18 cellular contexts compared by ENCODE assay signal in genomic region chr20:53502820-53503219, GRCh38.
DNase-seq lines count a peak whose midpoint lies in the region; ATAC-seq, FAIRE-seq and TF ChIP-seq lines count a peak whose summit lies in the region.
"Had no signal": no experiment of that assay in that cellular context is flagged by ENCODE, and none has a peak within 500 bp of the region (broad histone marks: within the 10 kb centered on the region; RNA-seq: fewer than 3 reads in every experiment).

No MANE protein-coding gene starts in this region.

- intact Hi-C loops in K562 (cut with micrococcal nuclease) = no loop called here
- intact Hi-C loops in activated CD4-positive, alpha-beta T cell treated with anti-CD3 and anti-CD28 coated beads, Interleukin-2, amount 10 ng/mL, durations not matched to agents 24 days and 14 days (cut with micrococcal nuclease) = no loop called here

- POLR2A ChIA-PET in K562 (lab: Yijun Ruan, JAX) = interaction anchor here (1.7 kb wide), 1 partner anchor 10 kb away, joined by 4 read pairs; no protein-coding TSS in a partner anchor

- no peak overlapping the region for H3K9ac ChIP-seq in HUES6 (ENCODE audit: low read length)
- H3K9ac ChIP-seq in K562 (ENCODE audit: insufficient read depth in 1 of 2, low read depth in 2 of 2, low read length in 2 of 2) = no peak overlapping the region
- H3K9ac ChIP-seq: KMS-11 had no signal

- CTCF ChIA-PET in K562 (lab: Yijun Ruan, JAX; ENCODE audit: low intra/inter-chr PET ratio) = interaction anchor here (0.6 kb wide), 1 partner anchor 678 kb away, joined by 3 read pairs; no protein-coding TSS in a partner anchor

- FAIRE-seq in K562 (lab: Jason Lieb, UNC) = no peak

- H3K9me3 ChIP-seq in HUES6 (ENCODE audit: control insufficient read depth, insufficient read depth, low read depth, low read length) = no peaks in the 10 kb centered on the region
- H3K9me3 ChIP-seq in K562 (replicated peaks; ENCODE audit: control insufficient read depth, insufficient read depth, low read depth, low read length) = no peaks in the 10 kb centered on the region; the same call in 1 of the 2 replicates
- H3K9me3 ChIP-seq: BE2C, SJSA1 had no signal

- ATAC-seq in K562 = no peak
- no peak for ATAC-seq in GM21717 (IDR thresholded peaks at IDR 0.05; ENCODE audit: unreplicated experiment)
- ATAC-seq in HG02885 (IDR thresholded peaks at IDR 0.05; ENCODE audit: poor library complexity, unreplicated experiment) = no peak

- DNase-seq in NCI-H1694 treated with DMSO at 0.1 percent for 48 hours (lab: John Stamatoyannopoulos, UW) = peak; percentile 4
- DNase-seq in NCI-H1694 (lab: John Stamatoyannopoulos, UW) = no peak
- no peak for DNase-seq in K562 (ENCODE audit: extremely low read depth in 1 of 4, low spot score in 3 of 4)
- no peak for DNase-seq in progenitor cell of endocrine pancreas (ENCODE audit: low spot score, unreplicated experiment)
- no peak for DNase-seq in activated CD4-positive, alpha-beta T cell treated with anti-CD3 and anti-CD28 coated beads, Interleukin-2, amount 10 ng/mL, durations not matched to agents 24 days and 14 days
- DNase-seq: BE2C; Calu3; CD4-positive, alpha-beta T cell; NCI-H1048; NCI-H1436 treated with DMSO at 0.1 percent for 48 hours; NCI-H2081 treated with DMSO at 0.1 percent for 48 hours; NCI-H345; SW 1271 had no signal

- H2AFZ ChIP-seq in K562 (ENCODE audit: low read depth, low read length) = peak overlapping the region; percentile 94; the same call in 1 of the 2 replicates

- no peaks in the 10 kb centered on the region for H3K4me1 Mint-ChIP-seq in progenitor cell of endocrine pancreas (ENCODE audit: low read depth)
- H3K4me1 Mint-ChIP-seq in activated CD4-positive, alpha-beta T cell treated with anti-CD3 and anti-CD28 coated beads, Interleukin-2, amount 10 ng/mL, durations not matched to agents 24 days and 14 days = no peaks in the 10 kb centered on the region

- H3K27ac Mint-ChIP-seq in progenitor cell of endocrine pancreas = no peak overlapping the region
- H3K27ac Mint-ChIP-seq in activated CD4-positive, alpha-beta T cell treated with anti-CD3 and anti-CD28 coated beads, Interleukin-2, amount 10 ng/mL, durations not matched to agents 24 days and 14 days = no peak overlapping the region
- H3K27ac Mint-ChIP-seq: CD4-positive, alpha-beta T cell had no signal

- H3K79me2 ChIP-seq in K562 (ENCODE audit: control insufficient read depth, insufficient read depth, low read length) = no peaks in the 10 kb centered on the region

- no peak for TF ChIP-seq EP300 in K562 (IDR thresholded peaks at IDR 0.05; ENCODE audit: low read length)

- H4K20me1 ChIP-seq in K562 (replicated peaks; ENCODE audit: control insufficient read depth, insufficient read depth, low read length) = no peaks in the 10 kb centered on the region

- H3K27me3 Mint-ChIP-seq in progenitor cell of endocrine pancreas = no peaks in the 10 kb centered on the region
- H3K27me3 Mint-ChIP-seq in activated CD4-positive, alpha-beta T cell treated with anti-CD3 and anti-CD28 coated beads, Interleukin-2, amount 10 ng/mL, durations not matched to agents 24 days and 14 days = no peaks in the 10 kb centered on the region

- H3K4me2 ChIP-seq in K562 (ENCODE audit: insufficient read depth, low read length) = no peak overlapping the region
- H3K4me2 ChIP-seq: KMS-11 had no signal

- H3K36me3 ChIP-seq in HUES6 (ENCODE audit: control insufficient read depth, insufficient read depth, low read length) = no peaks in the 10 kb centered on the region
- no peaks in the 10 kb centered on the region for H3K36me3 ChIP-seq in K562 (ENCODE audit: control insufficient read depth, insufficient read depth, low read length)
- H3K36me3 ChIP-seq: BE2C, SJSA1 had no signal

- TF ChIP-seq POLR2A in K562 (conservative IDR thresholded peaks at IDR 0.05) = no peak

- peak overlapping the region; percentile 81 for H3K4me3 Mint-ChIP-seq in progenitor cell of endocrine pancreas (ENCODE audit: low read depth)
- H3K4me3 Mint-ChIP-seq in activated CD4-positive, alpha-beta T cell treated with anti-CD3 and anti-CD28 coated beads, Interleukin-2, amount 10 ng/mL, durations not matched to agents 24 days and 14 days = no peak overlapping the region
- H3K4me3 Mint-ChIP-seq: CD4-positive, alpha-beta T cell had no signal

- H3K27me3 ChIP-seq in HUES6 (ENCODE audit: control insufficient read depth, insufficient read depth, low read length) = no peaks in the 10 kb centered on the region
- H3K27me3 ChIP-seq in K562 (ENCODE audit: control insufficient read depth in 2 of 2, insufficient read depth in 2 of 2, low read length in 2 of 2) = peaks cover 2 to 4% of the 10 kb centered on the region in 2 experiments; a peak in 1 of 5 replicates
- H3K27me3 ChIP-seq: BE2C, SJSA1 had no signal

- no peak for TF ChIP-seq CTCF in K562 (IDR thresholded peaks at IDR 0.05 in 2 of 3, conservative IDR thresholded peaks at IDR 0.05 in 1 of 3; ENCODE audit: insufficient read depth in 2 of 3, low read depth in 1 of 3, low read length in 3 of 3)
- no peak for TF ChIP-seq CTCF in progenitor cell of endocrine pancreas (IDR thresholded peaks at IDR 0.05; ENCODE audit: unreplicated experiment)

- H3K9me1 ChIP-seq in K562 (ENCODE audit: control insufficient read depth, insufficient read depth, low read length) = no peaks in the 10 kb centered on the region

- H3K4me3 ChIP-seq in HUES6 (ENCODE audit: low read depth, low read length) = peak overlapping the region; percentile 60
- H3K4me3 ChIP-seq in K562 = no peak overlapping the region
- H3K4me3 ChIP-seq: SJSA1 had no signal

- WGBS in K562 (ENCODE audit: insufficient coverage, low coverage, missing lambda C conversion rate) = 80% methylated on average over 4 of the region's 4 CpGs

- TF ChIP-seq RAD21 in K562 (CRISPR knock-in tag; conservative IDR thresholded peaks at IDR 0.05 in 1 of 2, IDR thresholded peaks at IDR 0.05 in 1 of 2) = no peak

- no peak overlapping the region for H3K27ac ChIP-seq in HUES6 (ENCODE audit: low read depth, low read length)
- no peak overlapping the region for H3K27ac ChIP-seq in K562 (ENCODE audit: extremely low read depth, low read depth, low read length)
- H3K27ac ChIP-seq: KMS-11, SJSA1 had no signal

- peaks cover 10% of the 10 kb centered on the region for H3K36me3 Mint-ChIP-seq in progenitor cell of endocrine pancreas (ENCODE audit: insufficient read depth)
- H3K36me3 Mint-ChIP-seq in activated CD4-positive, alpha-beta T cell treated with anti-CD3 and anti-CD28 coated beads, Interleukin-2, amount 10 ng/mL, durations not matched to agents 24 days and 14 days (ENCODE audit: low read depth) = no peaks in the 10 kb centered on the region

- H3K9me3 Mint-ChIP-seq in progenitor cell of endocrine pancreas (ENCODE audit: low read depth) = peaks cover 4% of the 10 kb centered on the region
- H3K9me3 Mint-ChIP-seq in activated CD4-positive, alpha-beta T cell treated with anti-CD3 and anti-CD28 coated beads, Interleukin-2, amount 10 ng/mL, durations not matched to agents 24 days and 14 days = peaks cover 7% of the 10 kb centered on the region
- H3K9me3 Mint-ChIP-seq: CD4-positive, alpha-beta T cell had no signal

- no TSS peak for BruUV-seq in K562 (replicated peaks; lab: Mats Ljungman, UMichigan)

- in situ Hi-C loops in K562 (cut with MboI) = no loop called here

- H3K4me1 ChIP-seq in HUES6 (ENCODE audit: control insufficient read depth, insufficient read depth, low read length) = no peaks in the 10 kb centered on the region
- no peaks in the 10 kb centered on the region for H3K4me1 ChIP-seq in K562 (replicated peaks in 1 of 2; ENCODE audit: control insufficient read depth in 2 of 2, insufficient read depth in 2 of 2, low read length in 2 of 2)
- H3K4me1 ChIP-seq: BE2C, SJSA1 had no signal

TF ChIP-seq in K562, 482 proteins besides CTCF, POLR2A, EP300 and RAD21 (continues in another document):
- TF ChIP-seq ZNF589 (CRISPR knock-in tag; IDR thresholded peaks at IDR 0.05; ENCODE audit: low read depth) = no peak
